In the genomic region with DNA sequence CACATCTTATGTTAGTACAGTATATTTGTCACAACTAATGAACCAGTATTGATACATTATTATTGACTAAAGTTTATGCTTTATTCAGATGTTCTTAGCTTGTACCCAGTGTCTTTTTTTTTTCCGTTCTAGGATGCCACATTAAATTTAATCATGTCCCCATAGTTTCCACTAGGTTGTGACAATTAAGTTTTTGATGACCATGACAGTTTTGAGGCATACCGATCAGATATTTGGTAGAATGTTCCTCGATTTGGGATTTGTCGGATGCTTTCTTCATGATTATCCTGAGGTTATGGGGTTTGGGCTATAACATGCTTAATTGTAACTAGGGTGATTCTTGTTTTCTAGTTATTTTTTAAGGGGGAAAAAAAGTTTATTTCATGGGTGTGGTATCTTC, we compare ENCODE assay signal across 1 cellular context.
TF ChIP-seq lines count a peak whose summit lies in the region.

No MANE protein-coding gene starts in this region.

TF ChIP-seq in HepG2, 621 proteins besides CTCF, POLR2A, EP300 and RAD21:
- TF ChIP-seq MAFF (IDR thresholded peaks at IDR 0.05; ENCODE audit: low read depth, low read length) (peak; percentile 76), DPF2 (CRISPR knock-in tag; IDR thresholded peaks at IDR 0.05; ENCODE audit: borderline replicate concordance, low read depth) (no peak), MAFK (conservative IDR thresholded peaks at IDR 0.05 in 1 of 2, IDR thresholded peaks at IDR 0.05 in 1 of 2; ENCODE audit: low read length in 2 of 2) (peak; percentile 86 to 87)
TF ChIP-seq in HepG2: peak in this region for 2.
